Comparison of ENCODE assay signal across 1 cellular context in genomic region chr11:65594991-65595920, GRCh38.
TF ChIP-seq lines count a peak whose summit lies in the region.

Gene KCNK7, minus strand, starts transcription at chr11:65595800. Its CDS starts 28 bp downstream, at chr11:65595772.

TF ChIP-seq in SK-N-SH, 30 proteins besides CTCF, POLR2A, EP300 and RAD21 (continued from another document):
- no peak for TF ChIP-seq IRF3 (IDR thresholded peaks at IDR 0.05; ENCODE audit: low read depth, low read length)
